In genomic region chr5:95262933-95263660, GRCh38 we compare ENCODE assay signal across 16 cellular contexts. TPM values are rescaled to one million over a fixed set of nuclear protein-coding genes. Genes with fewer than 3 reads are reported as not detected.
"Had no signal": no experiment of that assay in that cellular context is flagged by ENCODE, and none has a peak within 500 bp of the region (broad histone marks: within the 10 kb centered on the region; RNA-seq: fewer than 3 reads in every experiment).

No MANE protein-coding gene starts in this region.

- ATAC-seq: activated CD4-positive, alpha-beta T cell treated with anti-CD3 and anti-CD28 coated beads for 36 hours; esophagus mucosa; left lung; T-helper 17 cell had no signal

- H3K4me1 Mint-ChIP-seq: activated CD4-positive, alpha-beta memory T cell treated with anti-CD3 and anti-CD28 coated beads, Interleukin-2, amount 10 ng/mL, durations not matched to agents 7 days and 5 days; activated CD4-positive, alpha-beta T cell treated with anti-CD3 and anti-CD28 coated beads for 36 hours; activated naive CD8-positive, alpha-beta T cell treated with anti-CD3 and anti-CD28 coated beads for 36 hours; T-helper 17 cell had no signal

- H3K36me3 Mint-ChIP-seq: activated naive CD8-positive, alpha-beta T cell treated with anti-CD3 and anti-CD28 coated beads for 36 hours had no signal

- H3K4me3 Mint-ChIP-seq: activated CD4-positive, alpha-beta memory T cell treated with anti-CD3 and anti-CD28 coated beads, Interleukin-2, amount 10 ng/mL, durations not matched to agents 7 days and 5 days; activated CD4-positive, alpha-beta T cell treated with anti-CD3 and anti-CD28 coated beads for 36 hours; activated naive CD8-positive, alpha-beta T cell treated with anti-CD3 and anti-CD28 coated beads for 36 hours; stimulated activated naive CD8-positive, alpha-beta T cell treated with anti-CD3 and anti-CD28 coated beads, Interleukin-15, Interleukin-2, amounts not matched to agents 100 ng/mL and 50 ng/mL, for 24 hours; T-helper 17 cell had no signal

- H3K27me3 ChIP-seq: brain microvascular endothelial cell, left lung, uterus had no signal

- H3K36me3 ChIP-seq: brain microvascular endothelial cell, left lung, thoracic aorta, uterus had no signal

- H3K27ac ChIP-seq: brain microvascular endothelial cell, left lung, thoracic aorta, uterus had no signal

- H3K4me1 ChIP-seq: uterus had no signal

- H3K9me3 Mint-ChIP-seq: activated CD4-positive, alpha-beta memory T cell treated with anti-CD3 and anti-CD28 coated beads, Interleukin-2, amount 10 ng/mL, durations not matched to agents 7 days and 5 days; activated naive CD8-positive, alpha-beta T cell treated with anti-CD3 and anti-CD28 coated beads for 36 hours; stimulated activated naive CD8-positive, alpha-beta T cell treated with anti-CD3 and anti-CD28 coated beads, Interleukin-15, Interleukin-2, amounts not matched to agents 100 ng/mL and 50 ng/mL, for 24 hours had no signal

- H3K9me3 ChIP-seq: left lung, thoracic aorta, uterus had no signal

- H3K4me3 ChIP-seq: left lung, thoracic aorta, uterus had no signal

- DNase-seq: activated CD4-positive, alpha-beta memory T cell treated with anti-CD3 and anti-CD28 coated beads, Interleukin-2, amount 10 ng/mL, durations not matched to agents 7 days and 5 days; activated CD4-positive, alpha-beta T cell treated with anti-CD3 and anti-CD28 coated beads for 36 hours; activated gamma-delta T cell; activated naive CD8-positive, alpha-beta T cell treated with anti-CD3 and anti-CD28 coated beads for 36 hours; activated T-cell treated with anti-CD3 and anti-CD28 coated beads, Interleukin-2, amount 50 U/mL, for 48 hours; brain microvascular endothelial cell; glutamatergic neuron; islet precursor cell; left lung; mesenchymal stem cell; stimulated activated CD4-positive, alpha-beta T cell treated with anti-CD3 and anti-CD28 coated beads, Interleukin-2, amount 100 ng/mL, for 48 hours; T-helper 17 cell; uterus had no signal

- H3K27ac Mint-ChIP-seq: activated CD4-positive, alpha-beta memory T cell treated with anti-CD3 and anti-CD28 coated beads, Interleukin-2, amount 10 ng/mL, durations not matched to agents 7 days and 5 days; activated CD4-positive, alpha-beta T cell treated with anti-CD3 and anti-CD28 coated beads for 36 hours; activated naive CD8-positive, alpha-beta T cell treated with anti-CD3 and anti-CD28 coated beads for 36 hours; stimulated activated naive CD8-positive, alpha-beta T cell treated with anti-CD3 and anti-CD28 coated beads, Interleukin-15, Interleukin-2, amounts not matched to agents 100 ng/mL and 50 ng/mL, for 24 hours; T-helper 17 cell had no signal

RNA-seq across cellular contexts. Expression of gene MCTP1, which starts 21.8 kb away (rescaled TPM):
- total RNA-seq: activated CD4-positive, alpha-beta memory T cell treated with anti-CD3 and anti-CD28 coated beads, Interleukin-2, amount 10 ng/mL, durations not matched to agents 7 days and 5 days had no signal
